ENCODE assay signal across 8 cellular contexts in the genomic region with DNA sequence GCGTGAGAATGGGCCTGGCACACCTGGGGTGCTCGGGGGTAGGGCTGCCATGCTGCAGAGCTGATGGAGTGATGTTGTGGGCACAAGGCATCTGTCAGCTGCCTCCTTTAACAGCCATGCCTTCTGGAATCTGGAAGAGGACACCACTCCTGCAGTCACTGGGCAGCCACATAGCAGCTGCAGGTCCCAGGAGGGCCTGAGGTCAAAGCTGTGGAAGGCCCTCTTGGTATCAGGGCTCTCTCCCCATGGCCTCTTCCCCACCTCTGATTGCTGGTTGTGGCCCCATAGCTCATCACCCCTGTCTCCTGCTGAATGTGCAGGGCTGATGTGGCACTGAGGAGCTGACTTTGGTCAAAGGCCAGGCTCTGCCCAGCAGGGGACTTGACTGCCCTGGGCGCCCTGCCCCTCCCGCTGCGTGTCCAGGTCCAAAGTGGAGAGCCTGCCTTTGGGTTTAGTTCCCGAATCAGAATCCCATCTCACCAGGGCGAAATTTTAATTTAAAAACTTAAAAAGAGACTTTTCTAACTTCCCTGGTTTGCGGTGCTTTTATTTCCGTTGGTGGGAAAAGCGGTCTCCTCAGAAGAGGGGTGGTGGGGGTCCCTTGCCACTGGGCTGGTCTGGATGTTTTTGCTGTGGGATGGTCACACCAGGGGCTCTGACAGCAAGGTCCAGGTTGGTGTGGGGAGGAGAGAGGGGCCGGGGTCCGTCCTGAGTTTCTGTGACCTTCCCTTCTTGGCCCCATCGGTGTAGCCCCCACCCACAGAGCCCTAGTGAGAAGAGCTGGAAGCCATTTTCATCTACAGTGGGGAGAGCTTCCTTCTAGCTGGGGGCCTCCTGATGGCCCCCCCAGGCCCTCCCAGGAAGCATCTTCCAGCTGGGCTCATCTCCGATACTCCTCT. TPM values are rescaled to one million over a fixed set of nuclear protein-coding genes. Genes with fewer than 3 reads are reported as not detected.
DNase-seq lines count a peak whose midpoint lies in the region; ATAC-seq and TF ChIP-seq lines count a peak whose summit lies in the region.

No MANE protein-coding gene starts in this region.

- H3K27me3 Mint-ChIP-seq in CD4-positive, alpha-beta memory T cell = no peaks in the 10 kb centered on the region
- H3K27me3 Mint-ChIP-seq in T-helper 2 cell treated with Interferon-gamma antibody and Interleukin-4, amounts not matched to agents 5 μg/mL and 100 μg/mL, for 36 hours (ENCODE audit: low read depth) = no peaks in the 10 kb centered on the region
- no peaks in the 10 kb centered on the region for H3K27me3 Mint-ChIP-seq in mesothelial cell of epicardium (ENCODE audit: low read depth)

- H3K9me3 Mint-ChIP-seq in CD4-positive, alpha-beta memory T cell = peaks cover 0 to 1% (median 0%) of the 10 kb centered on the region in 8 donors
- no peaks in the 10 kb centered on the region for H3K9me3 Mint-ChIP-seq in T-helper 2 cell treated with Interferon-gamma antibody and Interleukin-4, amounts not matched to agents 5 μg/mL and 100 μg/mL, for 36 hours
- no peaks in the 10 kb centered on the region for H3K9me3 Mint-ChIP-seq in mesothelial cell of epicardium

- H3F3A ChIP-seq in PC-9 (ENCODE audit: insufficient read depth, low read depth) = peaks cover 9% of the 10 kb centered on the region

- peak overlapping the region in 1 of 2 donors; percentile 68 for H3K4me3 ChIP-seq in CD4-positive, alpha-beta memory T cell (ENCODE audit: low read length in 2 of 2)
- no peak overlapping the region for H3K4me3 ChIP-seq in PC-9

- H3K36me3 Mint-ChIP-seq in CD4-positive, alpha-beta memory T cell = peaks cover 13 to 34% of the 10 kb centered on the region in 2 donors
- peaks cover 48% of the 10 kb centered on the region for H3K36me3 Mint-ChIP-seq in T-helper 2 cell treated with Interferon-gamma antibody and Interleukin-4, amounts not matched to agents 5 μg/mL and 100 μg/mL, for 36 hours (ENCODE audit: low read depth)
- no peaks in the 10 kb centered on the region for H3K36me3 Mint-ChIP-seq in mesothelial cell of epicardium

- TF ChIP-seq CTCF in mesothelial cell of epicardium (IDR thresholded peaks at IDR 0.05; ENCODE audit: unreplicated experiment) (no peak), PC-9 (conservative IDR thresholded peaks at IDR 0.05) (no peak)

- no peak overlapping the region for H2AFZ ChIP-seq in PC-9

- DNase-seq in CD4-positive, alpha-beta memory T cell = peak in 1 of 5 donors; percentile 43
- no peak for DNase-seq in T-helper 2 cell treated with Interferon-gamma antibody and Interleukin-4, amounts not matched to agents 5 μg/mL and 100 μg/mL, for 36 hours (ENCODE audit: low spot score)
- DNase-seq in mesothelial cell of epicardium (ENCODE audit: low spot score in 2 of 2, unreplicated experiment in 2 of 2) (no peak), PC-9 (no peak), cerebellar cortex (ENCODE audit: low spot score) (no peak), NCI-H146 (lab: John Stamatoyannopoulos, UW) (no peak)

- H3K79me2 ChIP-seq in PC-9 (ENCODE audit: low read depth) = peaks cover 37% of the 10 kb centered on the region

- H3K4me2 ChIP-seq in PC-9 = no peak overlapping the region

- H3K27me3 ChIP-seq in CD4-positive, alpha-beta memory T cell (ENCODE audit: insufficient read depth, low read length) = no peaks in the 10 kb centered on the region
- no peaks in the 10 kb centered on the region for H3K27me3 ChIP-seq in PC-9 (ENCODE audit: insufficient read depth, low read depth)

- H3K27ac ChIP-seq in CD4-positive, alpha-beta memory T cell (ENCODE audit: low read depth, low read length) = peak overlapping the region; percentile 89
- H3K27ac ChIP-seq in PC-9 = no peak overlapping the region

- H3K27ac Mint-ChIP-seq in CD4-positive, alpha-beta memory T cell = peak overlapping the region; percentile 85 to 96 (median 87)
- H3K27ac Mint-ChIP-seq in T-helper 2 cell treated with Interferon-gamma antibody and Interleukin-4, amounts not matched to agents 5 μg/mL and 100 μg/mL, for 36 hours = peak overlapping the region; percentile 88
- H3K27ac Mint-ChIP-seq in mesothelial cell of epicardium = peak overlapping the region; percentile 21

- H4K20me1 ChIP-seq in PC-9 (ENCODE audit: insufficient read depth) = peaks cover 5% of the 10 kb centered on the region; the same call in 1 of the 2 replicates

- peaks cover 24% of the 10 kb centered on the region for H3K36me3 ChIP-seq in CD4-positive, alpha-beta memory T cell (ENCODE audit: insufficient read depth, low read length)
- no peaks in the 10 kb centered on the region for H3K36me3 ChIP-seq in PC-9 (ENCODE audit: low read depth)

- peaks cover 19 to 82% (median 47%) of the 10 kb centered on the region in 4 donors for H3K4me1 Mint-ChIP-seq in CD4-positive, alpha-beta memory T cell
- H3K4me1 Mint-ChIP-seq in T-helper 2 cell treated with Interferon-gamma antibody and Interleukin-4, amounts not matched to agents 5 μg/mL and 100 μg/mL, for 36 hours (ENCODE audit: low read depth) = peaks cover 37% of the 10 kb centered on the region
- peaks cover 17% of the 10 kb centered on the region for H3K4me1 Mint-ChIP-seq in mesothelial cell of epicardium

- H3K4me3 Mint-ChIP-seq in CD4-positive, alpha-beta memory T cell = peak overlapping the region; percentile 65 to 90 (median 80)
- peak overlapping the region; percentile 75 for H3K4me3 Mint-ChIP-seq in T-helper 2 cell treated with Interferon-gamma antibody and Interleukin-4, amounts not matched to agents 5 μg/mL and 100 μg/mL, for 36 hours
- H3K4me3 Mint-ChIP-seq in mesothelial cell of epicardium = no peak overlapping the region

- H3K4me1 ChIP-seq in CD4-positive, alpha-beta memory T cell (ENCODE audit: insufficient read depth, low read length) = peaks cover 85% of the 10 kb centered on the region
- peaks cover 17% of the 10 kb centered on the region for H3K4me1 ChIP-seq in PC-9 (replicated peaks; ENCODE audit: insufficient read depth)

- ATAC-seq in GM19452 (IDR thresholded peaks at IDR 0.05; ENCODE audit: unreplicated experiment) = peak; percentile 0
- ATAC-seq in HG02623 (IDR thresholded peaks at IDR 0.05; ENCODE audit: unreplicated experiment) = no peak

- no peaks in the 10 kb centered on the region for H3K9me2 ChIP-seq in PC-9 (ENCODE audit: insufficient read depth)

- no peaks in the 10 kb centered on the region for H3K9me3 ChIP-seq in CD4-positive, alpha-beta memory T cell (ENCODE audit: control insufficient read depth in 1 of 2, low read length in 2 of 2)
- no peaks in the 10 kb centered on the region for H3K9me3 ChIP-seq in PC-9 (ENCODE audit: insufficient read depth, low read depth)

- POLR2A ChIA-PET in CD4-positive, alpha-beta memory T cell (lab: Charles Lee; ENCODE audit: partially characterized antibody) = interaction anchor here (0.9 to 18.5 kb wide), 16 partner anchors 8 to 168 kb away, joined by 3 to 620 read pairs (median 23); a partner anchor contains a TSS
- POLR2A ChIA-PET in PC-9 (lab: Charles Lee; ENCODE audit: unreplicated experiment) = interaction anchor here (0.5 kb wide), 1 partner anchor 12 kb away, joined by 5 read pairs; no protein-coding TSS in a partner anchor

- intact Hi-C loops in CD4-positive, alpha-beta memory T cell (cut with micrococcal nuclease) = no loop called here
- intact Hi-C loops in PC-9 (cut with micrococcal nuclease; ENCODE audit: unreplicated experiment) = loop anchor here (10.0 kb wide), 2 partner anchors 366 to 496 kb away; a partner anchor contains a TSS

- CTCF ChIA-PET in CD4-positive, alpha-beta memory T cell (lab: Charles Lee; ENCODE audit: partially characterized antibody) = interaction anchor here (0.8 to 6.3 kb wide), 9 partner anchors 8 to 154 kb away, joined by 3 to 53 read pairs (median 5); no protein-coding TSS in a partner anchor
- CTCF ChIA-PET in PC-9 (lab: Charles Lee) = no interaction called here

- no TSS peak for BruUV-seq in PC-9 (replicated peaks; lab: Mats Ljungman, UMichigan)

RNA-seq across cellular contexts. Expression of a gene that starts 5.9 kb away (rescaled TPM):
- 100 to 1,000 TPM; 101 to 103 TPM for total RNA-seq in CD4-positive, alpha-beta memory T cell
- 10 to 100 TPM in 1 of 2 donors, 1 to 10 TPM in 1; 6.2 to 11.1 TPM for polyA plus RNA-seq in CD4-positive, alpha-beta memory T cell
- total RNA-seq in mesothelial cell of epicardium (25.3 to 26.4 TPM (median 25.7 TPM) in 3 replicates), PC-9 (2021) (110 and 134 TPM in 2 replicates)

RNA-seq across cellular contexts. Expression of a gene that starts 30.7 kb away (rescaled TPM):
- total RNA-seq in CD4-positive, alpha-beta memory T cell = 10 to 100 TPM; 19.5 to 22.5 TPM
- 10 to 100 TPM in 1 of 2 donors, 1 to 10 TPM in 1; 4.0 to 20.5 TPM for polyA plus RNA-seq in CD4-positive, alpha-beta memory T cell
- total RNA-seq in mesothelial cell of epicardium (6.8 to 8.0 TPM (median 7.8 TPM) in 3 replicates), PC-9 (2021) (5.7 and 7.2 TPM in 2 replicates)

RNA-seq across cellular contexts. Expression of a gene that starts 37.1 kb away (rescaled TPM):
- total RNA-seq in CD4-positive, alpha-beta memory T cell = 1 to 10 TPM; 5.3 to 5.5 TPM
- under 1 TPM; 0.21 to 0.52 TPM for polyA plus RNA-seq in CD4-positive, alpha-beta memory T cell
- total RNA-seq in mesothelial cell of epicardium (7.2 to 8.6 TPM (median 7.7 TPM) in 3 replicates), PC-9 (2021) (2.7 and 3.3 TPM in 2 replicates)

Comparison
In these comparisons a context has a peak if more than half of its experiments do, and no peak if none do; other contexts are left out.
1. H3K27ac Mint-ChIP-seq: peak in every context shown above with its lines; median percentile 88 in T-helper 2 cell treated with Interferon-gamma antibody and Interleukin-4, amounts not matched to agents 5 μg/mL and 100 μg/mL, for 36 hours; 87 in CD4-positive, alpha-beta memory T cell; 21 in mesothelial cell of epicardium.